12 cellular contexts compared by ENCODE assay signal in the genomic region with DNA sequence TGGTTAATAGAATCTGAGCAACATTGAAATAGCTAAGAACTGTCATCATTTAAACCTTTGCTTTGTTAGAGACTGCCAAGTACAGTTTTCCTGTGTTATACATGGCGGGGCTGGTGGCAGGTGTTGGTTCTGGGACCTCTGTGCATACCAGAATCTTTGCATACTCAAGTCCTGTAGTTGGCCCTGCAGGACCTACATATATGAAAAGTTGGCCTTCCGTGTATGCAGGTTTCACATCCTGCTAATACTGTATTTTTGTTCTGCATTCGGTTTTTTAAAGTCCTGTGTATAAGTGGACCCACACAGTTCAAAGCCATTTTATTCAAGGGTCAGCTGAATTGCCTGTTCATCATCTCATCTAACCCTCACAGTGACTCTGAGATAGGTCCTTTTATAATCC. TPM values are rescaled to one million over a fixed set of nuclear protein-coding genes. Genes with fewer than 3 reads are reported as not detected.
DNase-seq lines count a peak whose midpoint lies in the region; ATAC-seq and TF ChIP-seq lines count a peak whose summit lies in the region.
"Had no signal": no experiment of that assay in that cellular context is flagged by ENCODE, and none has a peak within 500 bp of the region (broad histone marks: within the 10 kb centered on the region; RNA-seq: fewer than 3 reads in every experiment).

No MANE protein-coding gene starts in this region.

- intact Hi-C loops in ovary (cut with DNase I) = loop anchor here in 1 of 4 donors (5.0 kb wide), 1 partner anchor 34 kb away; the partner anchor contains the start of gene LARP1

- no peaks in the 10 kb centered on the region for H3K27me3 Mint-ChIP-seq in IgD-negative memory B cell
- H3K27me3 Mint-ChIP-seq: activated naive CD8-positive, alpha-beta T cell treated with anti-CD3 and anti-CD28 coated beads, Interleukin-2, amount 10 ng/mL, durations not matched to agents 7 days and 5 days; T-cell had no signal

- WGBS in ovary, 3 donors = 90 to 93% (median 91%) methylated on average over 3 of the region's 3 CpGs

- ATAC-seq in GM18511 (IDR thresholded peaks at IDR 0.05; ENCODE audit: unreplicated experiment) (peak; percentile 80), GM21367 (IDR thresholded peaks at IDR 0.05; ENCODE audit: unreplicated experiment) (peak; percentile 86), HG02938 (IDR thresholded peaks at IDR 0.05; ENCODE audit: unreplicated experiment) (peak; percentile 79)
- ATAC-seq: T-cell had no signal

- H3K4me1 Mint-ChIP-seq in IgD-negative memory B cell = peaks cover 20 to 27% (median 24%) of the 10 kb centered on the region in 3 donors

- H3K27me3 ChIP-seq in ovary = no peaks in the 10 kb centered on the region
- H3K27me3 ChIP-seq: colonic mucosa had no signal

- peak overlapping the region in 2 of 4 donors; percentile 2 to 55 for H3K4me3 Mint-ChIP-seq in IgD-negative memory B cell
- H3K4me3 Mint-ChIP-seq: activated naive CD8-positive, alpha-beta T cell treated with anti-CD3 and anti-CD28 coated beads, Interleukin-2, amount 10 ng/mL, durations not matched to agents 7 days and 5 days; T-cell had no signal

- H3K27ac Mint-ChIP-seq in IgD-negative memory B cell = peak overlapping the region; percentile 43 to 48 (median 46)

- H3K36me3 Mint-ChIP-seq in IgD-negative memory B cell = peaks cover 3% of the 10 kb centered on the region

- no peak for TF ChIP-seq EP300 in ovary (IDR thresholded peaks at IDR 0.05)

- H3K4me1 ChIP-seq in ovary (ENCODE audit: insufficient read depth) = peaks cover 27% of the 10 kb centered on the region
- H3K4me1 ChIP-seq: colonic mucosa had no signal

- no peak for TF ChIP-seq POLR2A in ovary (IDR thresholded peaks at IDR 0.05)

- H3K36me3 ChIP-seq in ovary = no peaks in the 10 kb centered on the region

- no peak for TF ChIP-seq CTCF in ovary (IDR thresholded peaks at IDR 0.05)

- no peaks in the 10 kb centered on the region for H3K9me3 Mint-ChIP-seq in IgD-negative memory B cell
- H3K9me3 Mint-ChIP-seq: activated naive CD8-positive, alpha-beta T cell treated with anti-CD3 and anti-CD28 coated beads, Interleukin-2, amount 10 ng/mL, durations not matched to agents 7 days and 5 days; T-cell had no signal

- DNase-seq in ovary (no peak), cerebellum (ENCODE audit: low spot score) (no peak), nucleus accumbens (lab: John Stamatoyannopoulos, UW) (no peak)
- DNase-seq in stimulated activated CD4-positive, alpha-beta T cell treated with anti-CD3 and anti-CD28 coated beads, Interleukin-15, amount 100 ng/mL, for 24 hours = no peak
- DNase-seq: activated naive CD8-positive, alpha-beta T cell treated with anti-CD3 and anti-CD28 coated beads, Interleukin-2, amount 10 ng/mL, durations not matched to agents 7 days and 5 days; colonic mucosa; NCI-H1436; T-cell had no signal

- no peak overlapping the region for H3K27ac ChIP-seq in ovary
- H3K27ac ChIP-seq: colonic mucosa had no signal

- H3K9me3 ChIP-seq in ovary = no peaks in the 10 kb centered on the region
- H3K9me3 ChIP-seq: colonic mucosa had no signal

- H3K4me3 ChIP-seq in ovary = no peak overlapping the region
- H3K4me3 ChIP-seq: colonic mucosa had no signal

RNA-seq across cellular contexts. Expression of gene LARP1, which starts 36.4 kb away (rescaled TPM):
- polyA plus RNA-seq in IgD-negative memory B cell (24.9 TPM), ovary (100 to 1,000 TPM in 1 of 2 donors, 10 to 100 TPM in 1; 38.1 to 121 TPM)
- total RNA-seq in ovary (100 to 1,000 TPM in 5 of 7 donors, 10 to 100 TPM in 2; 49.0 to 249 (median 150) TPM), cerebellum (44.0 TPM)

RNA-seq across cellular contexts. Expression of gene FAXDC2, which starts 58.9 kb away (rescaled TPM):
- polyA plus RNA-seq in IgD-negative memory B cell (0.90 TPM), ovary (100 to 1,000 TPM in 1 of 2 donors, 10 to 100 TPM in 1; 43.7 to 120 TPM)
- total RNA-seq in ovary (10 to 100 TPM; 15.2 to 40.7 (median 23.1) TPM), cerebellum (9.4 TPM)
- total RNA-seq: activated naive CD8-positive, alpha-beta T cell treated with anti-CD3 and anti-CD28 coated beads, Interleukin-2, amount 10 ng/mL, durations not matched to agents 7 days and 5 days had no signal
